In the genomic region with DNA sequence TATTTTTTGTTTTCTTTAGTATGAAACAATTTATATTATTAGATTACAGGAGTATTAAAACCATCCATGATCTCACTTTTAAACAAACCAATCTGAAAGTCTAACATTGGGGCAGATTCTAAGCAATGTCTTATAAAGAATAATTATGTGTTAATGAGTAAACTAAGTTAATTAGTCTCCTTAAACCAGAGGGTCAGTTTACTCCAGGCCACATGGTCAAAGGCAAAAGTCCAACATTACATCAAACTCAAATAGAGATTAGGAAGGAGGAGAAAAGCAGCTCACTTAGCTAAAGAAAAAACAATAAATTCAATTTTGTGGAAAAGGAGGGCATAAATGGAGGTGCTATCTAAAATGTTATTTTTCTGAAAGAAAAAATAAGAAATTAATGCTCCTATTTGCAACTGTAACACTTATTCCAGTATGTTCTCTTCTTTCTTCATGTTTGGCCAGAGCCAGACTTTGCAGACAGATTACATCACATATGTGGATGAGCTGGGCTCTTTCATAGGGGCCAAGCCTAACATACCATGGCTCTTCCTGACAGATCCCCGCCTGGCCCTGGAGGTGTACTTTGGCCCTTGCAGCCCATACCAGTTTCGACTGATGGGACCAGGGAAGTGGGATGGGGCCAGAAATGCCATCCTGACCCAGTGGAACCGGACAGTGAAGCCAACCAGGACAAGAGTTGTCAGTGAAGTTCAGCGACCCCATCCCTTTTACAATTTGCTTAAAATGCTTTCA, we compare ENCODE assay signal across 1 cellular context.
TF ChIP-seq lines count a peak whose summit lies in the region.

No MANE protein-coding gene starts in this region.

TF ChIP-seq in liver, 16 proteins besides CTCF, POLR2A, EP300 and RAD21 (continued from another document):
- peak; percentile 16 to 66 for TF ChIP-seq EGR1 (IDR thresholded peaks at IDR 0.05; ENCODE audit: low read depth in 2 of 2)
- TF ChIP-seq FOXA1 (IDR thresholded peaks at IDR 0.05), result no peak
